9 cellular contexts compared by ENCODE assay signal in the genomic region with DNA sequence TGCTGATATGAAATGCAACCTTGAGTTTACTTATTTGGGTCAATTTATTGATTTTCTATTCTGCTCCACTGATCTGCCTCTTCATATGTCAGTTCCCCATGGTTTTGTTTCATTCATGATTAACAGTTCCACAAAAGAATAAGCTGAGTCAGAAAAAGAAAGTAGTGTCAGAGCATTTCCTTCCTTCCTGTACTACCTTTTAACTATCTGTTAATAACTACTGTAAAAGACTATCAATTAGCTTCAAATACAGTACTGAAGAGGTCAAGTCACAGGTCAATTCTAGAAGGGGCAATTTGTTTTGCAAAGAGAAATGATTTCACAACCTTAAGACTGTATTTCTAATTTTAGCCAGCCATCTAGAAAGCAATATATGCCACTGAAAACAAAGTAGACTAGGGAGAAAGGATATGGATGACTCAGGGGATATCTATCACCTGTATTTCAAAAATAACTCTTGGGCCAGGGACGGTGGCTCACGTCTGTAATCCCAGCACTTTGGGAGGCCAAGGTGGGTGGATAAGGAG.
DNase-seq lines count a peak whose midpoint lies in the region; ATAC-seq and TF ChIP-seq lines count a peak whose summit lies in the region.
"Had no signal": no experiment of that assay in that cellular context is flagged by ENCODE, and none has a peak within 500 bp of the region (broad histone marks: within the 10 kb centered on the region; RNA-seq: fewer than 3 reads in every experiment).

No MANE protein-coding gene starts in this region.

- H3K27ac ChIP-seq in hepatocyte (no peak overlapping the region), tibial nerve (no peak overlapping the region)

- H3K36me3 ChIP-seq in hepatocyte (replicated peaks; ENCODE audit: insufficient read depth, low read depth) (no peaks in the 10 kb centered on the region), tibial nerve (peaks cover 0 to 4% (median 0%) of the 10 kb centered on the region in 3 donors)

- no peaks in the 10 kb centered on the region for H3K9me2 ChIP-seq in hepatocyte (replicated peaks; ENCODE audit: insufficient read depth)

- H3K4me3 ChIP-seq in hepatocyte (no peak overlapping the region), tibial nerve (no peak overlapping the region)

- no peaks in the 10 kb centered on the region for H3K9me3 ChIP-seq in hepatocyte (ENCODE audit: low read depth)
- H3K9me3 ChIP-seq in tibial nerve, result no peaks in the 10 kb centered on the region

- no peaks in the 10 kb centered on the region for H4K20me1 ChIP-seq in hepatocyte (ENCODE audit: insufficient read depth, poor library complexity, severe bottlenecking)

- 67% methylated on average over 2 of the region's 2 CpGs for WGBS in hepatocyte (ENCODE audit: low lambda C conversion rate, missing lambda C conversion rate)
- WGBS in tibial nerve, 2 donors, result 65 to 74% methylated on average over 2 of the region's 2 CpGs

- H3K4me2 ChIP-seq in hepatocyte, result no peak overlapping the region

- no peaks in the 10 kb centered on the region for H3K9me3 Mint-ChIP-seq in activated T-cell treated with anti-CD3 and anti-CD28 coated beads, Interleukin-2, amount 50 U/mL, for 24 hours

- H3K27me3 ChIP-seq in hepatocyte, result no peaks in the 10 kb centered on the region
- no peaks in the 10 kb centered on the region for H3K27me3 ChIP-seq in tibial nerve

- no peaks in the 10 kb centered on the region for H3K4me1 ChIP-seq in hepatocyte (ENCODE audit: insufficient read depth)
- peaks cover 0 to 6% (median 0%) of the 10 kb centered on the region in 4 donors for H3K4me1 ChIP-seq in tibial nerve

- ATAC-seq in GM18502 (IDR thresholded peaks at IDR 0.05; ENCODE audit: poor library complexity, unreplicated experiment) (peak; percentile 68), GM21423 (IDR thresholded peaks at IDR 0.05; ENCODE audit: unreplicated experiment) (peak; percentile 84), HG03432 (IDR thresholded peaks at IDR 0.05; ENCODE audit: unreplicated experiment) (peak; percentile 81)

- no peak overlapping the region for H3K27ac Mint-ChIP-seq in activated T-cell treated with anti-CD3 and anti-CD28 coated beads, Interleukin-2, amount 50 U/mL, for 24 hours

- H3K36me3 Mint-ChIP-seq in activated T-cell treated with anti-CD3 and anti-CD28 coated beads, Interleukin-2, amount 50 U/mL, for 24 hours (ENCODE audit: low read depth), result peaks cover 2% of the 10 kb centered on the region

- TF ChIP-seq EP300 in tibial nerve (IDR thresholded peaks at IDR 0.05), result no peak

- peaks cover 19% of the 10 kb centered on the region for H3K4me1 Mint-ChIP-seq in activated T-cell treated with anti-CD3 and anti-CD28 coated beads, Interleukin-2, amount 50 U/mL, for 24 hours (ENCODE audit: low read depth)

- no peak for TF ChIP-seq POLR2A in tibial nerve (IDR thresholded peaks at IDR 0.05)

- no peak overlapping the region for H3K4me3 Mint-ChIP-seq in activated T-cell treated with anti-CD3 and anti-CD28 coated beads, Interleukin-2, amount 50 U/mL, for 24 hours

- peaks cover 65% of the 10 kb centered on the region for H3K79me2 ChIP-seq in hepatocyte

- no peaks in the 10 kb centered on the region for H3K27me3 Mint-ChIP-seq in activated T-cell treated with anti-CD3 and anti-CD28 coated beads, Interleukin-2, amount 50 U/mL, for 24 hours

- H2AFZ ChIP-seq in hepatocyte, result no peak overlapping the region

- DNase-seq in dermis blood vessel endothelial cell (peak; percentile 29), ecto neural progenitor cell (ENCODE audit: low spot score) (no peak), hepatocyte (ENCODE audit: low spot score) (no peak), tibial nerve (ENCODE audit: low spot score in 2 of 2) (no peak)
- DNase-seq in activated T-cell treated with anti-CD3 and anti-CD28 coated beads, Interleukin-2, amount 50 U/mL, for 24 hours, result no peak
- DNase-seq: GF-D8 had no signal

- TF ChIP-seq CTCF in hepatocyte (IDR thresholded peaks at IDR 0.05; ENCODE audit: poor library complexity) (no peak), tibial nerve (IDR thresholded peaks at IDR 0.05) (no peak)
